In genomic region chr12:64582862-64583261, GRCh38 we compare ENCODE assay signal across 19 cellular contexts. TPM values are rescaled to one million over a fixed set of nuclear protein-coding genes. Genes with fewer than 3 reads are reported as not detected.
DNase-seq lines count a peak whose midpoint lies in the region; ATAC-seq, FAIRE-seq and TF ChIP-seq lines count a peak whose summit lies in the region.
"Had no signal": no experiment of that assay in that cellular context is flagged by ENCODE, and none has a peak within 500 bp of the region (broad histone marks: within the 10 kb centered on the region; RNA-seq: fewer than 3 reads in every experiment).

No MANE protein-coding gene starts in this region.

- H3K36me3 Mint-ChIP-seq in activated T-cell treated with anti-CD3 and anti-CD28 coated beads, Interleukin-2, amount 50 U/mL, for 72 hours (ENCODE audit: insufficient read depth in 2 of 2): no peaks in the 10 kb centered on the region
- H3K36me3 Mint-ChIP-seq in dendritic cell treated with granulocyte-macrophage colony-stimulating factor and Interleukin-4, amounts not matched to agents 40 ng/mL and 50 ng/mL, for 4 days (ENCODE audit: low read depth): no peaks in the 10 kb centered on the region

- H3K79me2 ChIP-seq in DND-41 (ENCODE audit: insufficient read depth, low read length): no peaks in the 10 kb centered on the region

- no peaks in the 10 kb centered on the region for H3K9me3 Mint-ChIP-seq in activated T-cell treated with anti-CD3 and anti-CD28 coated beads, Interleukin-2, amount 50 U/mL, for 72 hours
- no peaks in the 10 kb centered on the region for H3K9me3 Mint-ChIP-seq in dendritic cell treated with granulocyte-macrophage colony-stimulating factor and Interleukin-4, amounts not matched to agents 40 ng/mL and 50 ng/mL, for 4 days
- H3K9me3 Mint-ChIP-seq: immature natural killer cell had no signal

- H3K4me2 ChIP-seq in DND-41 (ENCODE audit: insufficient read depth, low read length): no peak overlapping the region

- no peak for DNase-seq in activated T-cell treated with anti-CD3 and anti-CD28 coated beads, Interleukin-2, amount 50 U/mL, for 72 hours
- DNase-seq in activated T-cell treated with anti-CD3 and anti-CD28 coated beads, Interleukin-2, amount 50 U/mL, for 48 hours: no peak
- DNase-seq in DND-41 (no peak), D721Med (ENCODE audit: insufficient read length, low spot score) (no peak), G401 (ENCODE audit: low spot score) (no peak)
- DNase-seq: activated CD4-positive, alpha-beta T cell treated with anti-CD3 and anti-CD28 coated beads for 4 hours; activated T-cell treated with anti-CD3 and anti-CD28 coated beads for 4 hours; cortex of kidney; DMS153; GOT3; immature natural killer cell; left lung; NCI-H146; NCI-H69; stimulated activated CD4-positive, alpha-beta T cell treated with anti-CD3 and anti-CD28 coated beads, Interleukin-15, amount 100 ng/mL, for 24 hours had no signal

- TF ChIP-seq CTCF in DND-41 (IDR thresholded peaks at IDR 0.05; ENCODE audit: borderline replicate concordance, extremely low read depth, low read length, poor library complexity, severe bottlenecking): no peak
- TF ChIP-seq CTCF in D721Med (IDR thresholded peaks at IDR 0.05; ENCODE audit: insufficient read depth, missing control alignments): no peak

- peak overlapping the region; percentile 22 for H2AFZ ChIP-seq in DND-41 (ENCODE audit: low read depth, low read length)

- no peaks in the 10 kb centered on the region for H4K20me1 ChIP-seq in DND-41 (ENCODE audit: insufficient read depth, low read length)

- no peak overlapping the region for H3K27ac ChIP-seq in DND-41 (ENCODE audit: low read length)
- H3K27ac ChIP-seq in skeletal muscle tissue (ENCODE audit: low read depth, low read length): peak overlapping the region; percentile 6
- H3K27ac ChIP-seq: C4-2B had no signal

- no peaks in the 10 kb centered on the region for H3K36me3 ChIP-seq in DND-41 (ENCODE audit: insufficient read depth, low read length)
- no peaks in the 10 kb centered on the region for H3K36me3 ChIP-seq in skeletal muscle tissue (ENCODE audit: control insufficient read depth in 3 of 3, insufficient read depth in 3 of 3, low read length in 3 of 3)
- H3K36me3 ChIP-seq: left lung had no signal

- H3K27ac Mint-ChIP-seq in activated T-cell treated with anti-CD3 and anti-CD28 coated beads, Interleukin-2, amount 50 U/mL, for 72 hours: peak overlapping the region; percentile 92
- H3K27ac Mint-ChIP-seq in dendritic cell treated with granulocyte-macrophage colony-stimulating factor and Interleukin-4, amounts not matched to agents 40 ng/mL and 50 ng/mL, for 4 days: peak overlapping the region; percentile 86
- H3K27ac Mint-ChIP-seq: immature natural killer cell had no signal

- H3K4me1 Mint-ChIP-seq in activated T-cell treated with anti-CD3 and anti-CD28 coated beads, Interleukin-2, amount 50 U/mL, for 72 hours (ENCODE audit: low read depth): peaks cover 25% of the 10 kb centered on the region
- H3K4me1 Mint-ChIP-seq in dendritic cell treated with granulocyte-macrophage colony-stimulating factor and Interleukin-4, amounts not matched to agents 40 ng/mL and 50 ng/mL, for 4 days (ENCODE audit: low read depth): peaks cover 25% of the 10 kb centered on the region

- H3K9ac ChIP-seq in DND-41 (ENCODE audit: low read depth, low read length): no peak overlapping the region
- no peak overlapping the region for H3K9ac ChIP-seq in skeletal muscle tissue (ENCODE audit: low read depth in 1 of 3, low read length in 3 of 3)

- H3K4me3 ChIP-seq in DND-41 (ENCODE audit: low read depth in 1 of 2, low read length in 2 of 2) (no peak overlapping the region), skeletal muscle tissue (ENCODE audit: low read length in 3 of 3) (no peak overlapping the region)

- FAIRE-seq in D721Med (lab: Jason Lieb, UNC): no peak

- in situ Hi-C loops in G401 (cut with HindIII; ENCODE audit: low sequenced_read_pairs): no loop called here

- H3K27me3 ChIP-seq in DND-41 (ENCODE audit: insufficient read depth, low read length, poor library complexity): no peaks in the 10 kb centered on the region
- no peaks in the 10 kb centered on the region for H3K27me3 ChIP-seq in skeletal muscle tissue (ENCODE audit: control insufficient read depth in 3 of 3, insufficient read depth in 3 of 3, low read length in 3 of 3)
- H3K27me3 ChIP-seq: left lung had no signal

- no peak for ATAC-seq in activated T-cell treated with anti-CD3 and anti-CD28 coated beads, Interleukin-2, amount 50 U/mL, for 72 hours (replicated peaks in 1 of 2)
- ATAC-seq in DND-41 (ENCODE audit: insufficient read depth, low read depth) (no peak), GM19035 (IDR thresholded peaks at IDR 0.05; ENCODE audit: unreplicated experiment) (no peak)

- H3K4me3 Mint-ChIP-seq in activated T-cell treated with anti-CD3 and anti-CD28 coated beads, Interleukin-2, amount 50 U/mL, for 72 hours: peak overlapping the region; percentile 71 to 76
- no peak overlapping the region for H3K4me3 Mint-ChIP-seq in dendritic cell treated with granulocyte-macrophage colony-stimulating factor and Interleukin-4, amounts not matched to agents 40 ng/mL and 50 ng/mL, for 4 days

- intact Hi-C loops in dendritic cell treated with granulocyte-macrophage colony-stimulating factor and Interleukin-4, amounts not matched to agents 40 ng/mL and 50 ng/mL, for 4 days (cut with micrococcal nuclease): no loop called here

- no peaks in the 10 kb centered on the region for H3K9me3 ChIP-seq in DND-41 (ENCODE audit: insufficient read depth, low read length, severe bottlenecking)
- no peaks in the 10 kb centered on the region for H3K9me3 ChIP-seq in skeletal muscle tissue (ENCODE audit: control insufficient read depth in 3 of 3, low read length in 3 of 3)
- H3K9me3 ChIP-seq: left lung had no signal

- H3K4me1 ChIP-seq in DND-41 (ENCODE audit: insufficient read depth, low read length): 0 out of 2 replicates have a peak, but pooled peaks cover 4% of the 10 kb centered on the region
- H3K4me1 ChIP-seq in skeletal muscle tissue (ENCODE audit: control insufficient read depth in 3 of 3, insufficient read depth in 3 of 3, low read length in 3 of 3): peaks cover 0 to 5% (median 4%) of the 10 kb centered on the region in 3 donors

- no peaks in the 10 kb centered on the region for H3K27me3 Mint-ChIP-seq in activated T-cell treated with anti-CD3 and anti-CD28 coated beads, Interleukin-2, amount 50 U/mL, for 72 hours (ENCODE audit: low read depth)
- no peaks in the 10 kb centered on the region for H3K27me3 Mint-ChIP-seq in dendritic cell treated with granulocyte-macrophage colony-stimulating factor and Interleukin-4, amounts not matched to agents 40 ng/mL and 50 ng/mL, for 4 days

RNA-seq across cellular contexts. Expression of gene RASSF3, which starts 27.4 kb away (rescaled TPM):
- total RNA-seq in activated T-cell treated with anti-CD3 and anti-CD28 coated beads, Interleukin-2, amount 50 U/mL, for 72 hours: 10 to 100 TPM; 40.3 to 42.4 TPM
- 31.8 TPM for total RNA-seq in skeletal muscle tissue
- 41.8 and 43.4 TPM in 2 replicates for total RNA-seq in G401 (2014; rRNA removed; shearing (Covaris generic))
